6 cellular contexts compared by ENCODE assay signal in genomic region chr6:127684501-127684900, GRCh38.
"Had no signal": no experiment of that assay in that cellular context is flagged by ENCODE, and none has a peak within 500 bp of the region (broad histone marks: within the 10 kb centered on the region; RNA-seq: fewer than 3 reads in every experiment).

No MANE protein-coding gene starts in this region.

- H3K27ac ChIP-seq: HL-60 had no signal

- H3K4me3 ChIP-seq: K562 had no signal

- ATAC-seq: K562 had no signal

- FAIRE-seq: HTR-8/SVneo, K562 had no signal

- DNase-seq: IMR-90, KBM-7, KG1 had no signal
